26 cellular contexts compared by ENCODE assay signal in genomic region chr1:214831956-214832355, GRCh38.
"Had no signal": no experiment of that assay in that cellular context is flagged by ENCODE, and none has a peak within 500 bp of the region (broad histone marks: within the 10 kb centered on the region; RNA-seq: fewer than 3 reads in every experiment).

No MANE protein-coding gene starts in this region.

- H3K36me3 ChIP-seq: colonic mucosa, esophagus squamous epithelium, gastrocnemius medialis, heart right ventricle, left lung, lower lobe of right lung had no signal

- H3K27me3 ChIP-seq: colonic mucosa, esophagus squamous epithelium, gastrocnemius medialis, heart right ventricle, left lung had no signal

- FAIRE-seq: endometrium, islet of Langerhans, keratinocyte had no signal

- H3K27ac ChIP-seq: colonic mucosa, epithelial cell of prostate, esophagus squamous epithelium, gastrocnemius medialis, heart right ventricle, left lung, lower lobe of right lung had no signal

- H3K27ac Mint-ChIP-seq: dendritic cell treated with granulocyte-macrophage colony-stimulating factor and Interleukin-4, amounts not matched to agents 40 ng/mL and 50 ng/mL, for 4 days; effector memory CD8-positive, alpha-beta T cell; endodermal cell had no signal

- H3K9me3 ChIP-seq: colonic mucosa, gastrocnemius medialis had no signal

- H3K4me1 ChIP-seq: colonic mucosa, esophagus squamous epithelium, gastrocnemius medialis, heart right ventricle, left lung, lower lobe of right lung had no signal

- H3K4me3 ChIP-seq: colonic mucosa, esophagus squamous epithelium, gastrocnemius medialis, heart right ventricle, left lung, lower lobe of right lung had no signal

- H3K4me1 Mint-ChIP-seq: endodermal cell had no signal

- H3K27me3 Mint-ChIP-seq: dendritic cell treated with granulocyte-macrophage colony-stimulating factor and Interleukin-4, amounts not matched to agents 40 ng/mL and 50 ng/mL, for 4 days; effector memory CD8-positive, alpha-beta T cell had no signal

- DNase-seq: colonic mucosa; cortex of kidney; effector CD8-positive, alpha-beta T cell; effector memory CD8-positive, alpha-beta T cell; endodermal cell; erythroblast; esophagus squamous epithelium; foreskin fibroblast; foreskin melanocyte; gastrocnemius medialis; glutamatergic neuron; head of caudate nucleus; heart right ventricle; hippocampal formation; left cardiac atrium; left lung; left ventricle myocardium superior; lower lobe of right lung; mesendoderm; midbrain had no signal

- H3K9me3 Mint-ChIP-seq: dendritic cell treated with granulocyte-macrophage colony-stimulating factor and Interleukin-4, amounts not matched to agents 40 ng/mL and 50 ng/mL, for 4 days had no signal

- H3K4me3 Mint-ChIP-seq: dendritic cell treated with granulocyte-macrophage colony-stimulating factor and Interleukin-4, amounts not matched to agents 40 ng/mL and 50 ng/mL, for 4 days; effector memory CD8-positive, alpha-beta T cell; endodermal cell had no signal

- ATAC-seq: effector memory CD8-positive, alpha-beta T cell; esophagus mucosa; gastrocnemius medialis; heart right ventricle; left cardiac atrium; left lung; left ventricle myocardium superior; lower lobe of right lung had no signal
